In the genomic region with DNA sequence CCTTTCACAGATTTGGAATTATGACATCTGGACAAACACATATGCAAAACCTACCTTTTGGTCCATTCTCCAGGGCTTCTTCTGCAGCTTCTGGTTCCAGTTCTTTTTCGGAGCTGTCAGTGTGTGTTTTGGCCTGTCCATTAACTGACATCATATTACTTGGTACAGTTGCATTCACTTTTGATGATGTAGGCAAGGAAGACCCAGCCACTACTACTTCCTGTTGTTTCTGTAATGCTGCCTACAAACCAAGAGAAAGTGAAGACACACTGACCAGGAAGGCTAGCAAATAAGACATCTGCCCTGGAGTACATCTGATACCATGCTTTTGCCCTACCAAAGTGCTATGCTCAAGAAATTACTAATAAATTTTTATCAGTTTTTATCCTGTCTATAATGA, we compare ENCODE assay signal across 16 cellular contexts.
"Had no signal": no experiment of that assay in that cellular context is flagged by ENCODE, and none has a peak within 500 bp of the region (broad histone marks: within the 10 kb centered on the region; RNA-seq: fewer than 3 reads in every experiment).

No MANE protein-coding gene starts in this region.

- DNase-seq: activated CD4-positive, alpha-beta T cell treated with anti-CD3 and anti-CD28 coated beads, Interleukin-2, amount 50 U/mL, for 1 hour; activated naive CD4-positive, alpha-beta T cell treated with Interleukin-2 at 50 U/mL for 16 hours; activated T-cell treated with anti-CD3 and anti-CD28 coated beads, Interleukin-2, amount 50 U/mL, for 24 hours; adrenal gland; effector memory CD4-positive, alpha-beta T cell; esophagus squamous epithelium; left cardiac atrium; stimulated activated CD8-positive, alpha-beta memory T cell treated with anti-CD3 and anti-CD28 coated beads, Interleukin-4, amount 100 ng/mL, for 48 hours; stimulated activated naive CD4-positive, alpha-beta T cell; thyroid gland had no signal

- H3K9me3 ChIP-seq: adrenal gland, esophagus squamous epithelium, thyroid gland had no signal

- H3K4me3 ChIP-seq: adrenal gland, esophagus squamous epithelium, SK-N-MC, thyroid gland had no signal

- H3K4me1 ChIP-seq: adrenal gland, esophagus squamous epithelium had no signal

- ATAC-seq: activated CD4-positive, CD25-positive, alpha-beta regulatory T cell treated with anti-CD3 and anti-CD28 coated beads, Interleukin-2, amount 50 U/mL, for 24 hours; left cardiac atrium; natural killer cell treated with Interleukin-12 subunit alpha and Interleukin-12 subunit beta and Interleukin-15 and Interleukin-18, amount 100 ng/mL, for 72 hours had no signal

- H3K27ac Mint-ChIP-seq: activated T-cell treated with anti-CD3 and anti-CD28 coated beads, Interleukin-2, amount 50 U/mL, for 24 hours; activated T-helper 2 cell treated with anti-CD3 and anti-CD28 coated beads, Interferon-gamma antibody, Interleukin-2, Interleukin-4, amounts not matched to agents 10 μg/mL and 5 μg/mL and 100 μg/mL, durations not matched to agents 14 hours and 24 hours and 36 hours; dendritic cell treated with granulocyte-macrophage colony-stimulating factor and Interleukin-4, amounts not matched to agents 40 ng/mL and 50 ng/mL, for 4 days; natural killer cell treated with Interleukin-12 subunit alpha and Interleukin-12 subunit beta and Interleukin-15 and Interleukin-18, amount 100 ng/mL, for 72 hours had no signal

- H3K27ac ChIP-seq: adrenal gland, esophagus squamous epithelium, SK-N-MC, thyroid gland had no signal

- H3K27me3 ChIP-seq: adrenal gland, esophagus squamous epithelium, thyroid gland had no signal

- H3K4me3 Mint-ChIP-seq: activated T-cell treated with anti-CD3 and anti-CD28 coated beads, Interleukin-2, amount 50 U/mL, for 24 hours; dendritic cell treated with granulocyte-macrophage colony-stimulating factor and Interleukin-4, amounts not matched to agents 40 ng/mL and 50 ng/mL, for 4 days; natural killer cell treated with Interleukin-12 subunit alpha and Interleukin-12 subunit beta and Interleukin-15 and Interleukin-18, amount 100 ng/mL, for 72 hours had no signal

- H3K9me3 Mint-ChIP-seq: activated T-cell treated with anti-CD3 and anti-CD28 coated beads, Interleukin-2, amount 50 U/mL, for 24 hours; activated T-helper 2 cell treated with anti-CD3 and anti-CD28 coated beads, Interferon-gamma antibody, Interleukin-2, Interleukin-4, amounts not matched to agents 10 μg/mL and 5 μg/mL and 100 μg/mL, durations not matched to agents 14 hours and 24 hours and 36 hours; dendritic cell treated with granulocyte-macrophage colony-stimulating factor and Interleukin-4, amounts not matched to agents 40 ng/mL and 50 ng/mL, for 4 days; natural killer cell treated with Interleukin-12 subunit alpha and Interleukin-12 subunit beta and Interleukin-15 and Interleukin-18, amount 100 ng/mL, for 72 hours had no signal

- H3K27me3 Mint-ChIP-seq: activated T-cell treated with anti-CD3 and anti-CD28 coated beads, Interleukin-2, amount 50 U/mL, for 24 hours; dendritic cell treated with granulocyte-macrophage colony-stimulating factor and Interleukin-4, amounts not matched to agents 40 ng/mL and 50 ng/mL, for 4 days; natural killer cell treated with Interleukin-12 subunit alpha and Interleukin-12 subunit beta and Interleukin-15 and Interleukin-18, amount 100 ng/mL, for 72 hours had no signal

- FAIRE-seq: islet of Langerhans had no signal
